In the genomic region with DNA sequence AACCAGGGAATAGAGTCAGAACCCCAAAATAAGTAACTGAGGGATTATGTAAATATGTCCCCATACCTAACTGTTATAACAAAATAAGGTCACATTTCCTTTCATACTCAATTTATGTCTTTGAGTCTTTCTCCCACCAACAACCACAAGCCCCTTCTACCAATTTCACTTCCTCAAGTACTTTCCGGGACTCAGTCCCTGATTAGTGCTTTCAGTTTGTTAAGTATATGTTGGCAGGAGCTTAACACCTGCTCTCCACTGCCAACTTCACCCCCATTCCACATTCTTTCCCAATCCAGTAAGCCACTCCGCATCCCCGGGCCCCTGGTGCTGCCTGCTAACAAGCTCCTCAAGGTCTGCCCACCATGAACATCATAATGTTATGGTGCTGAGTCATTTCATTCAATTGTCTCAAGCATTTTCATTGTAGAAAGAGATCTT, we compare ENCODE assay signal across 10 cellular contexts.
DNase-seq lines count a peak whose midpoint lies in the region; ATAC-seq and TF ChIP-seq lines count a peak whose summit lies in the region.
"Had no signal": no experiment of that assay in that cellular context is flagged by ENCODE, and none has a peak within 500 bp of the region (broad histone marks: within the 10 kb centered on the region; RNA-seq: fewer than 3 reads in every experiment).

No MANE protein-coding gene starts in this region.

- H4K20me1 ChIP-seq in DOHH2 (ENCODE audit: control insufficient read depth, insufficient read depth, low read depth, low read length) (no peaks in the 10 kb centered on the region), mammary epithelial cell (ENCODE audit: insufficient read depth, low read length) (no peaks in the 10 kb centered on the region)

- dilution Hi-C loops in mammary epithelial cell (cut with HindIII; ENCODE audit: low sequenced_read_pairs): no loop called here

- H3K4me3 ChIP-seq in DOHH2 (ENCODE audit: low read length) (peak overlapping the region; percentile 46), mammary epithelial cell (replicated peaks in 1 of 3; ENCODE audit: insufficient read depth in 1 of 3, low read depth in 2 of 3, low read length in 3 of 3) (no peak overlapping the region)

- peak; percentile 99 for ATAC-seq in GM19452 (IDR thresholded peaks at IDR 0.05; ENCODE audit: unreplicated experiment)
- ATAC-seq in HG03095 (IDR thresholded peaks at IDR 0.05; ENCODE audit: unreplicated experiment): peak; percentile 98
- no peak for ATAC-seq in activated CD4-positive, alpha-beta T cell treated with anti-CD3 and anti-CD28 coated beads for 36 hours
- ATAC-seq: activated CD8-positive, alpha-beta memory T cell treated with anti-CD3 and anti-CD28 coated beads, Interleukin-2, amount 10 ng/mL, durations not matched to agents 7 days and 5 days; natural killer cell treated with Interleukin-12 subunit alpha and Interleukin-12 subunit beta and Interleukin-15 and Interleukin-18, amount 100 ng/mL, for 72 hours had no signal

- no peak overlapping the region for H3K4me3 Mint-ChIP-seq in osteocyte (ENCODE audit: unreplicated experiment)
- H3K4me3 Mint-ChIP-seq in activated CD4-positive, alpha-beta T cell treated with anti-CD3 and anti-CD28 coated beads for 36 hours: no peak overlapping the region
- H3K4me3 Mint-ChIP-seq: activated CD8-positive, alpha-beta memory T cell treated with anti-CD3 and anti-CD28 coated beads, Interleukin-2, amount 10 ng/mL, durations not matched to agents 7 days and 5 days; natural killer cell treated with Interleukin-12 subunit alpha and Interleukin-12 subunit beta and Interleukin-15 and Interleukin-18, amount 100 ng/mL, for 72 hours had no signal

- H2AFZ ChIP-seq in mammary epithelial cell (ENCODE audit: low read depth, low read length): no peak overlapping the region

- no peaks in the 10 kb centered on the region for H3K27me3 ChIP-seq in DOHH2 (ENCODE audit: control insufficient read depth, low read length)
- no peaks in the 10 kb centered on the region for H3K27me3 ChIP-seq in mammary epithelial cell (ENCODE audit: insufficient read depth, low read length)

- H3K9me2 ChIP-seq in DOHH2 (replicated peaks; ENCODE audit: control insufficient read depth, low read length): no peaks in the 10 kb centered on the region

- peak overlapping the region; percentile 59 for H3K4me2 ChIP-seq in DOHH2 (ENCODE audit: low read length)
- H3K4me2 ChIP-seq in mammary epithelial cell (ENCODE audit: insufficient read depth, low read depth, low read length): no peak overlapping the region

- peaks cover 5% of the 10 kb centered on the region; the same call in 1 of the 2 replicates for H3F3A ChIP-seq in DOHH2 (ENCODE audit: control insufficient read depth, insufficient read depth)

- H3K36me3 Mint-ChIP-seq in osteocyte (ENCODE audit: unreplicated experiment): peaks cover 18% of the 10 kb centered on the region
- peaks cover under 1% of the 10 kb centered on the region for H3K36me3 Mint-ChIP-seq in activated CD4-positive, alpha-beta T cell treated with anti-CD3 and anti-CD28 coated beads for 36 hours (ENCODE audit: low read depth)

- peaks cover 25% of the 10 kb centered on the region for H3K4me1 ChIP-seq in DOHH2 (ENCODE audit: control insufficient read depth, low read length)
- H3K4me1 ChIP-seq in mammary epithelial cell (ENCODE audit: insufficient read depth, low read length): no peaks in the 10 kb centered on the region

- no peak overlapping the region for H3K9ac ChIP-seq in mammary epithelial cell (ENCODE audit: insufficient read depth, low read length)

- peaks cover 11% of the 10 kb centered on the region for H3K4me1 Mint-ChIP-seq in osteocyte (ENCODE audit: unreplicated experiment)
- H3K4me1 Mint-ChIP-seq in activated CD4-positive, alpha-beta T cell treated with anti-CD3 and anti-CD28 coated beads for 36 hours: no peaks in the 10 kb centered on the region

- H3K79me2 ChIP-seq in DOHH2 (ENCODE audit: control insufficient read depth, low read length): no peaks in the 10 kb centered on the region
- no peaks in the 10 kb centered on the region for H3K79me2 ChIP-seq in mammary epithelial cell (ENCODE audit: insufficient read depth, low read length)

- peaks cover 34% of the 10 kb centered on the region for H3K9me3 Mint-ChIP-seq in osteocyte (ENCODE audit: unreplicated experiment)
- H3K9me3 Mint-ChIP-seq in activated CD4-positive, alpha-beta T cell treated with anti-CD3 and anti-CD28 coated beads for 36 hours (ENCODE audit: low read depth): peaks cover 27% of the 10 kb centered on the region

- H3K27me3 Mint-ChIP-seq in osteocyte (ENCODE audit: unreplicated experiment): no peaks in the 10 kb centered on the region
- H3K27me3 Mint-ChIP-seq in activated CD4-positive, alpha-beta T cell treated with anti-CD3 and anti-CD28 coated beads for 36 hours: no peaks in the 10 kb centered on the region
- H3K27me3 Mint-ChIP-seq: natural killer cell treated with Interleukin-12 subunit alpha and Interleukin-12 subunit beta and Interleukin-15 and Interleukin-18, amount 100 ng/mL, for 72 hours had no signal

- H3K9me3 ChIP-seq in DOHH2 (ENCODE audit: control insufficient read depth, insufficient read depth, low read length) (no peaks in the 10 kb centered on the region), mammary epithelial cell (replicated peaks; ENCODE audit: insufficient read depth, low read length) (peaks cover 2% of the 10 kb centered on the region)

- DNase-seq in RPMI7951 (ENCODE audit: low read depth) (peak; percentile 38), NCI-H1694 treated with DMSO at 0.1 percent for 48 hours (lab: John Stamatoyannopoulos, UW) (no peak), osteocyte (ENCODE audit: extremely low spot score, unreplicated experiment) (no peak), mammary epithelial cell (no peak)
- DNase-seq in activated CD4-positive, alpha-beta T cell treated with anti-CD3 and anti-CD28 coated beads for 36 hours: no peak
- DNase-seq: activated CD8-positive, alpha-beta memory T cell treated with anti-CD3 and anti-CD28 coated beads, Interleukin-2, amount 10 ng/mL, durations not matched to agents 7 days and 5 days had no signal

- 78% methylated on average over 3 of the region's 3 CpGs for WGBS in mammary epithelial cell (ENCODE audit: low coverage, missing lambda C conversion rate)

- CTCF ChIA-PET in activated CD4-positive, alpha-beta T cell treated with anti-CD3 and anti-CD28 coated beads for 36 hours (lab: Charles Lee): no interaction called here
- CTCF ChIA-PET in mammary epithelial cell (lab: Charles Lee; ENCODE audit: low non-redundant PET): no interaction called here

- in situ Hi-C loops in mammary epithelial cell (cut with MboI; ENCODE audit: low sequenced_read_pairs in 2 of 2): no loop called here

- peak overlapping the region; percentile 44 for H3K27ac ChIP-seq in DOHH2 (ENCODE audit: low read depth, low read length)
- no peak overlapping the region for H3K27ac ChIP-seq in mammary epithelial cell (ENCODE audit: insufficient read depth, low read depth, low read length)

- intact Hi-C loops in activated CD4-positive, alpha-beta T cell treated with anti-CD3 and anti-CD28 coated beads for 36 hours (cut with DNase I, micrococcal nuclease): no loop called here
- intact Hi-C loops in mammary epithelial cell (cut with micrococcal nuclease): no loop called here

- no peaks in the 10 kb centered on the region for H3K36me3 ChIP-seq in DOHH2 (ENCODE audit: control insufficient read depth, low read length)
- no peaks in the 10 kb centered on the region for H3K36me3 ChIP-seq in mammary epithelial cell (ENCODE audit: insufficient read depth, low read length)

- no peak for TF ChIP-seq CTCF in DOHH2 (IDR thresholded peaks at IDR 0.05; ENCODE audit: low read depth, low read length, poor library complexity, severe bottlenecking)
- TF ChIP-seq CTCF in osteocyte (IDR thresholded peaks at IDR 0.05): no peak
- TF ChIP-seq CTCF in mammary epithelial cell (conservative IDR thresholded peaks at IDR 0.05 in 1 of 2, IDR thresholded peaks at IDR 0.05 in 1 of 2; ENCODE audit: extremely low read depth in 1 of 2, insufficient read depth in 1 of 2, low read depth in 1 of 2, low read length in 2 of 2): no peak

- no peak overlapping the region for H3K27ac Mint-ChIP-seq in osteocyte (ENCODE audit: unreplicated experiment)
- H3K27ac Mint-ChIP-seq in activated CD4-positive, alpha-beta T cell treated with anti-CD3 and anti-CD28 coated beads for 36 hours: no peak overlapping the region
- H3K27ac Mint-ChIP-seq: activated CD8-positive, alpha-beta memory T cell treated with anti-CD3 and anti-CD28 coated beads, Interleukin-2, amount 10 ng/mL, durations not matched to agents 7 days and 5 days; natural killer cell treated with Interleukin-12 subunit alpha and Interleukin-12 subunit beta and Interleukin-15 and Interleukin-18, amount 100 ng/mL, for 72 hours had no signal

- POLR2A ChIA-PET in activated CD4-positive, alpha-beta T cell treated with anti-CD3 and anti-CD28 coated beads for 36 hours (lab: Charles Lee): no interaction called here

- BruUV-seq in mammary epithelial cell (replicated peaks; lab: Mats Ljungman, UMichigan): no TSS peak
